23 cellular contexts compared by ENCODE assay signal in genomic region chr2:119691189-119691588, GRCh38. TPM values are rescaled to one million over a fixed set of nuclear protein-coding genes. Genes with fewer than 3 reads are reported as not detected.
DNase-seq lines count a peak whose midpoint lies in the region; ATAC-seq, FAIRE-seq and TF ChIP-seq lines count a peak whose summit lies in the region.
"Had no signal": no experiment of that assay in that cellular context is flagged by ENCODE, and none has a peak within 500 bp of the region (broad histone marks: within the 10 kb centered on the region; RNA-seq: fewer than 3 reads in every experiment).

No MANE protein-coding gene starts in this region.

- H3K4me1 ChIP-seq in SK-N-SH (ENCODE audit: control insufficient read depth in 1 of 2, insufficient read depth in 2 of 2, low read depth in 1 of 2, low read length in 1 of 2): peaks cover 5 to 6% of the 10 kb centered on the region in 2 experiments; a peak in 1 of 4 replicates
- peaks cover 12% of the 10 kb centered on the region for H3K4me1 ChIP-seq in GM23248 (ENCODE audit: insufficient read depth)
- H3K4me1 ChIP-seq in GM12878 (ENCODE audit: control insufficient read depth, insufficient read depth, low read length): no peaks in the 10 kb centered on the region
- no peaks in the 10 kb centered on the region for H3K4me1 ChIP-seq in colonic mucosa
- no peaks in the 10 kb centered on the region for H3K4me1 ChIP-seq in BE2C

- H3K27ac ChIP-seq in SK-N-SH (ENCODE audit: low read depth in 2 of 2, low read length in 1 of 2) (no peak overlapping the region), GM23248 (no peak overlapping the region), GM12878 (ENCODE audit: control insufficient read depth, insufficient read depth) (no peak overlapping the region), colonic mucosa (no peak overlapping the region)
- H3K27ac ChIP-seq: 22Rv1; BLaER1 treated with 17β-estradiol and CSF1 and Interleukin-3, amounts not matched to agents 10 nM and 100 nM; SJCRH30 had no signal

- SMC1A ChIA-PET in GM12878 (lab: Charles Lee; ENCODE audit: uncharacterized antibody, unreplicated experiment): no interaction called here

- H4K20me1 ChIP-seq in SK-N-SH (ENCODE audit: insufficient read depth) (no peaks in the 10 kb centered on the region), GM23248 (ENCODE audit: insufficient read depth) (no peaks in the 10 kb centered on the region), GM12878 (ENCODE audit: control insufficient read depth, insufficient read depth) (no peaks in the 10 kb centered on the region)
- H4K20me1 ChIP-seq: BLaER1 treated with 17β-estradiol and CSF1 and Interleukin-3, amounts not matched to agents 10 nM and 100 nM had no signal

- H3K36me3 ChIP-seq in SK-N-SH (replicated peaks in 1 of 2; ENCODE audit: control insufficient read depth in 1 of 2, insufficient read depth in 2 of 2, low read length in 1 of 2) (peaks cover 5 to 7% of the 10 kb centered on the region in 2 experiments), GM23248 (ENCODE audit: low read depth) (no peaks in the 10 kb centered on the region), GM12878 (ENCODE audit: control insufficient read depth in 2 of 2, insufficient read depth in 2 of 2, low read length in 1 of 2) (no peaks in the 10 kb centered on the region), colonic mucosa (peaks cover 5% of the 10 kb centered on the region), BE2C (no peaks in the 10 kb centered on the region)

- H2AFZ ChIP-seq in SK-N-SH (ENCODE audit: low read depth) (no peak overlapping the region), GM23248 (no peak overlapping the region), GM12878 (ENCODE audit: control insufficient read depth, low read depth, low read length) (no peak overlapping the region)

- no TSS peak for BruUV-seq in GM12878 (replicated peaks; lab: Mats Ljungman, UMichigan)

- peaks cover 6% of the 10 kb centered on the region for H3K27me3 Mint-ChIP-seq in glutamatergic neuron (ENCODE audit: unreplicated experiment)
- H3K27me3 Mint-ChIP-seq: CD4-positive, alpha-beta memory T cell had no signal

- H3K4me1 Mint-ChIP-seq in glutamatergic neuron (ENCODE audit: low read depth, unreplicated experiment): peaks cover 31% of the 10 kb centered on the region

- H3K9me3 Mint-ChIP-seq in glutamatergic neuron (ENCODE audit: unreplicated experiment): peaks cover 16% of the 10 kb centered on the region
- H3K9me3 Mint-ChIP-seq: CD4-positive, alpha-beta memory T cell had no signal

- POLR2A ChIA-PET in SK-N-SH (lab: Yijun Ruan, JAX) (no interaction called here), GM12878 (lab: Charles Lee) (no interaction called here)

- H3F3A ChIP-seq in SK-N-SH (replicated peaks; ENCODE audit: insufficient read depth): no peaks in the 10 kb centered on the region
- H3F3A ChIP-seq in GM23248 (ENCODE audit: insufficient read depth): no peaks in the 10 kb centered on the region

- H3K27me3 ChIP-seq in SK-N-SH (ENCODE audit: insufficient read depth) (no peaks in the 10 kb centered on the region), GM23248 (replicated peaks; ENCODE audit: insufficient read depth) (no peaks in the 10 kb centered on the region), GM12878 (replicated peaks in 1 of 2; ENCODE audit: control insufficient read depth in 2 of 2, insufficient read depth in 2 of 2, low read length in 1 of 2) (no peaks in the 10 kb centered on the region), colonic mucosa (no peaks in the 10 kb centered on the region), BE2C (no peaks in the 10 kb centered on the region)
- H3K27me3 ChIP-seq: BLaER1 treated with 17β-estradiol and CSF1 and Interleukin-3, amounts not matched to agents 10 nM and 100 nM; SJCRH30 had no signal

- peaks cover 10% of the 10 kb centered on the region for H3K36me3 Mint-ChIP-seq in glutamatergic neuron (ENCODE audit: unreplicated experiment)

- H3K9me3 ChIP-seq in SK-N-SH: no peaks in the 10 kb centered on the region
- H3K9me3 ChIP-seq in GM23248 (ENCODE audit: low read depth): no peaks in the 10 kb centered on the region
- H3K9me3 ChIP-seq in GM12878 (replicated peaks; ENCODE audit: control insufficient read depth, insufficient read depth, low read length): no peaks in the 10 kb centered on the region
- no peaks in the 10 kb centered on the region for H3K9me3 ChIP-seq in colonic mucosa
- no peaks in the 10 kb centered on the region for H3K9me3 ChIP-seq in BE2C
- H3K9me3 ChIP-seq: SJCRH30 had no signal

- H3K4me3 ChIP-seq in SK-N-SH (ENCODE audit: low read depth in 2 of 2, low read length in 1 of 2) (no peak overlapping the region), GM23248 (no peak overlapping the region), GM12878 (no peak overlapping the region), colonic mucosa (no peak overlapping the region), BE2C (ENCODE audit: low read depth, low read length) (no peak overlapping the region)
- H3K4me3 ChIP-seq: BLaER1 treated with 17β-estradiol and CSF1 and Interleukin-3, amounts not matched to agents 10 nM and 100 nM; SJCRH30 had no signal

- TF ChIP-seq RAD21 in SK-N-SH (IDR thresholded peaks at IDR 0.05; ENCODE audit: low read length) (no peak), GM12878 (IDR thresholded peaks at IDR 0.05; ENCODE audit: insufficient read depth, low read depth, low read length) (no peak)

- TF ChIP-seq EP300 in SK-N-SH (IDR thresholded peaks at IDR 0.05; ENCODE audit: borderline replicate concordance in 1 of 2, low read depth in 1 of 2, low read length in 1 of 2) (no peak), GM12878 (IDR thresholded peaks at IDR 0.05; ENCODE audit: borderline replicate concordance in 1 of 2, control insufficient read depth in 1 of 2, low read depth in 2 of 2, low read length in 2 of 2) (no peak)

- DNase-seq in SK-N-SH (no peak), GM23248 (peak; percentile 13), GM12878 (ENCODE audit: low read depth, low spot score) (no peak), glutamatergic neuron (no peak), colonic mucosa (no peak), superior temporal gyrus (ENCODE audit: extremely low spot score) (no peak), BE2C (no peak)
- DNase-seq: ACHN; CD4-positive, alpha-beta memory T cell; GOT3; IMR-90; MV-4-11; NCI-H2081 treated with DMSO at 0.1 percent for 48 hours; NCI-H2171 treated with DMSO at 0.1 percent for 48 hours; NCI-H524 treated with DMSO at 0.1 percent for 48 hours; SJCRH30 had no signal

- FAIRE-seq in GM12878 (lab: Jason Lieb, UNC): no peak
- FAIRE-seq: G401.6, HTR-8/SVneo, RCC 7860 had no signal

- CTCF ChIA-PET in SK-N-SH (lab: Yijun Ruan, JAX): interaction anchor here (1.1 kb wide), 1 partner anchor 13 kb away, joined by 5 read pairs; no protein-coding TSS in a partner anchor
- CTCF ChIA-PET in GM12878 (lab: Yijun Ruan, JAX): interaction anchor here (1.1 kb wide), 1 partner anchor 68 kb away, joined by 3 read pairs; the partner anchor contains the start of gene PTPN4

- H3K4me2 ChIP-seq in SK-N-SH (no peak overlapping the region), GM23248 (ENCODE audit: unreplicated experiment) (no peak overlapping the region), GM12878 (ENCODE audit: control insufficient read depth, insufficient read depth) (no peak overlapping the region)
- H3K4me2 ChIP-seq: BLaER1 treated with 17β-estradiol and CSF1 and Interleukin-3, amounts not matched to agents 10 nM and 100 nM had no signal

- WGBS in SK-N-SH (ENCODE audit: low lambda C conversion rate): 72% methylated on average over 5 of the region's 7 CpGs
- 67 to 83% methylated on average over 7 of the region's 7 CpGs for WGBS in GM23248 (ENCODE audit: low coverage in 1 of 2, low lambda C conversion rate in 2 of 2, missing lambda C conversion rate in 2 of 2), 2 experiments
- WGBS in GM12878 (ENCODE audit: insufficient coverage, insufficient replicate concordance, low lambda C conversion rate, missing lambda C conversion rate): 46% methylated on average over 7 of the region's 7 CpGs

- H3K9ac ChIP-seq in SK-N-SH (no peak overlapping the region), GM23248 (no peak overlapping the region), GM12878 (ENCODE audit: control insufficient read depth, insufficient read depth, low read length) (no peak overlapping the region), colonic mucosa (ENCODE audit: low read depth in 2 of 2, low read length in 2 of 2) (no peak overlapping the region)
- H3K9ac ChIP-seq: BLaER1 treated with 17β-estradiol and CSF1 and Interleukin-3, amounts not matched to agents 10 nM and 100 nM had no signal

- peak overlapping the region; percentile 94 for H3K27ac Mint-ChIP-seq in glutamatergic neuron (ENCODE audit: unreplicated experiment)

- TF ChIP-seq CTCF in SK-N-SH (IDR thresholded peaks at IDR 0.05) (no peak), GM12878 (IDR thresholded peaks at IDR 0.05 in 2 of 3, conservative IDR thresholded peaks at IDR 0.05 in 1 of 3; ENCODE audit: control insufficient read depth in 2 of 3, extremely low read depth in 1 of 3, insufficient read depth in 1 of 3, low read depth in 3 of 3, low read length in 3 of 3) (no peak), glutamatergic neuron (IDR thresholded peaks at IDR 0.05; ENCODE audit: partially characterized antibody, unreplicated experiment) (no peak), colonic mucosa (IDR thresholded peaks at IDR 0.05) (no peak), BE2C (IDR thresholded peaks at IDR 0.05; ENCODE audit: low read depth, low read length) (no peak)

- TF ChIP-seq POLR2A in GM12878 (IDR thresholded peaks at IDR 0.05; ENCODE audit: low read depth, low read length): no peak

- H3K79me2 ChIP-seq in SK-N-SH (ENCODE audit: insufficient read depth) (no peaks in the 10 kb centered on the region), GM23248 (ENCODE audit: insufficient read depth) (no peaks in the 10 kb centered on the region), GM12878 (ENCODE audit: control insufficient read depth, insufficient read depth, low read length) (no peaks in the 10 kb centered on the region)

- intact Hi-C loops in GM12878 (cut with micrococcal nuclease; ENCODE audit: unreplicated experiment) (no loop called here), colonic mucosa (cut with DNase I) (no loop called here)

- ATAC-seq in SK-N-SH treated with all-trans-retinoic acid at 6 μM for 48 hours: no peak
- no peak for ATAC-seq in GM12878
- ATAC-seq: HCT116 had no signal

- H3K4me3 Mint-ChIP-seq in glutamatergic neuron (ENCODE audit: unreplicated experiment): no peak overlapping the region
- H3K4me3 Mint-ChIP-seq: CD4-positive, alpha-beta memory T cell had no signal

- in situ Hi-C loops in GM23248 (cut with MboI): no loop called here
- in situ Hi-C loops in GM12878 (cut with MboI): no loop called here

- RAD21 ChIA-PET in GM12878 (lab: Charles Lee; ENCODE audit: unreplicated experiment): no interaction called here

- H3K9me2 ChIP-seq in SK-N-SH: no peaks in the 10 kb centered on the region
- no peaks in the 10 kb centered on the region for H3K9me2 ChIP-seq in GM23248 (ENCODE audit: insufficient read depth)

RNA-seq across cellular contexts. Expression of gene TMEM177, which starts 12.2 kb away (rescaled TPM):
- polyA plus RNA-seq in SK-N-SH (2012; rRNA removed) (16.7 and 17.2 TPM in 2 replicates), GM23248 (2016; fragmentation: Nextera tagmentation; extraction: Ambion mirVana) (10.0 and 10.4 TPM in 2 replicates), GM12878 (2011; rRNA removed) (7.1 and 10.9 TPM in 2 replicates), GM12878 (2014; fragmentation: Illumina TruSeq; extraction: Trizol) (8.0 and 15.6 TPM in 2 replicates), GM12878 (2014; fragmentation: Nextera tagmentation; extraction: Ambion mirVana) (1 to 10 TPM; 4.5 to 8.3 TPM), GM12878 (2014; rRNA removed) (25.5 and 29.0 TPM in 2 replicates), GM12878 (2016; fragmentation: Nextera tagmentation; extraction: Ambion mirVana) (10 to 100 TPM; 22.1 to 30.3 TPM)
- polyA plus RNA-seq in SK-N-SH (2012; cell fraction: cytosol; rRNA removed): 9.0 and 13.1 TPM in 2 replicates
- polyA plus RNA-seq in SK-N-SH (2012; cell fraction: nucleus; rRNA removed): 12.7 and 14.9 TPM in 2 replicates
- total RNA-seq in GM23248 (2014; rRNA removed; shearing (Covaris generic)): 8.5 and 9.5 TPM in 2 replicates
- 25.8 and 26.2 TPM in 2 replicates for total RNA-seq in GM12878 (2013; cell fraction: nucleolus; rRNA removed)
- total RNA-seq in GM12878 (2014; rRNA removed) (23.6 and 25.2 TPM in 2 replicates), GM12878 (2014; rRNA removed; fragmentation: Illumina TruSeq; extraction: Trizol) (12.7 and 13.0 TPM in 2 replicates), GM12878 (2021) (15.1 and 17.0 TPM in 2 replicates), glutamatergic neuron (ENCODE audit: unreplicated experiment) (21.1 TPM), colonic mucosa (10 to 100 TPM; 14.9 to 26.3 TPM)
- polyA plus RNA-seq in GM12878 (2011; ENCODE audit: low read depth): 3.0 TPM
- 12.7 and 20.6 TPM in 2 replicates for polyA plus RNA-seq in GM12878 (2011; cell fraction: cytosol; rRNA removed)
- polyA plus RNA-seq in GM12878 (2011; cell fraction: nucleus; rRNA removed): 15.3 and 17.9 TPM in 2 replicates
- polyA plus RNA-seq in GM12878 (2012): 6.8 and 9.2 TPM in 2 replicates
- polyA minus RNA-seq in GM12878 (2011; rRNA and poly(A)+ RNA removed): 10.1 and 17.8 TPM in 2 replicates
- polyA minus RNA-seq in GM12878 (2011; cell fraction: cytosol; rRNA and poly(A)+ RNA removed): 3.2 and 5.0 TPM in 2 replicates
- polyA minus RNA-seq in GM12878 (2011; cell fraction: nucleus; rRNA and poly(A)+ RNA removed): 17.8 and 27.7 TPM in 2 replicates
- polyA plus RNA-seq in BE2C (2012; ENCODE audit: insufficient read depth, insufficient read length, low read depth): 22.9 TPM

Comparison
In these comparisons a context has a peak if more than half of its experiments do, and no peak if none do; other contexts are left out.
1. Of the 26 proteins assayed by ChIP-seq in both GM12878 and SK-N-SH: peak only in GM12878: none; only in SK-N-SH: none; in both: REST; in neither: 25.